ENCODE assay signal across 1 cellular context in the genomic region with DNA sequence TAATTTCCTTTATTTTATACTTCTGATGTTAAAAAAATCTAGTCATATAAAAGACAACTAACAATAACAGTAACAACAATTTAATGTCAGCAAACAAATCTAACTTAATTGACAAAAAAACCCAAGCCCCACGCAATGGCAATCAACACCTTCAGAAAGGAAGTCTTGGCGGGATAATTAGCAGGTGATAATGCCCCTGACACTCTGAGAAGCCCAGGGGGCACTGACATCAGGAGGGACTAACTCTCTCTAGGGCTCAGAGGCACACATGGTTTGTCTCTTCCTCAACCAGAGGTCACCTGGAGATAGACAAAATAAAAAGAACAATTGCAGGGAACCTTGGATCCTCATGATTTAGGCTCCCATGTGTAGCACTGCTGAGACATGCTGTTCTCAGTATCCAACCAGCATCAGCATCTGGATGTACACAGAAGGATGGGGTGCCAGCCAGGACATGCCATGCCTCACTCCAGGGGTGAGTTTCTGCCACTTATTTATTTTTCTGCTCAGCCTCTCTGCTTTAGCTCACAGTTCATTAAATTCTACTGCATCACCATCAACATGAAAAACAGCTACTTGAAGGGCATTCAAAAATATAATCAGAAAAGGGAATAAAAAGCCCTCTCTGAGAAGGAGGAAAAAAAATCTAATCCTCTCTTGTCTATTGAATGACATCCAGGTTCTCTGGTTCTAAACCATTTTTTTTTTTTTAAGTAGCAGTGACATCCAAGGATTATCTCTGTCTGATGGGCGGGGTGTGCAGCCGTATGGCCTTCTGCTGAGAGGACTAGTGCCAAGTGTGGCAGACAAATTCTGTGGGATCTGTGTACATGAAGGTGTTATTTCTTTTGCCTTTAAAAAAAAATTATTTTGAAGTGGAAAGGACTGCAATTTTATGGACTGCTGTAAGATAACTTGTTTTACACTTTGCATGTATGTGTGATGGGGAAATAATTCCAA.
TF ChIP-seq lines count a peak whose summit lies in the region.

No MANE protein-coding gene starts in this region.

TF ChIP-seq in GM23338, 12 proteins besides CTCF, POLR2A, EP300 and RAD21 (continued from another document):
- TF ChIP-seq, protein P1, sequence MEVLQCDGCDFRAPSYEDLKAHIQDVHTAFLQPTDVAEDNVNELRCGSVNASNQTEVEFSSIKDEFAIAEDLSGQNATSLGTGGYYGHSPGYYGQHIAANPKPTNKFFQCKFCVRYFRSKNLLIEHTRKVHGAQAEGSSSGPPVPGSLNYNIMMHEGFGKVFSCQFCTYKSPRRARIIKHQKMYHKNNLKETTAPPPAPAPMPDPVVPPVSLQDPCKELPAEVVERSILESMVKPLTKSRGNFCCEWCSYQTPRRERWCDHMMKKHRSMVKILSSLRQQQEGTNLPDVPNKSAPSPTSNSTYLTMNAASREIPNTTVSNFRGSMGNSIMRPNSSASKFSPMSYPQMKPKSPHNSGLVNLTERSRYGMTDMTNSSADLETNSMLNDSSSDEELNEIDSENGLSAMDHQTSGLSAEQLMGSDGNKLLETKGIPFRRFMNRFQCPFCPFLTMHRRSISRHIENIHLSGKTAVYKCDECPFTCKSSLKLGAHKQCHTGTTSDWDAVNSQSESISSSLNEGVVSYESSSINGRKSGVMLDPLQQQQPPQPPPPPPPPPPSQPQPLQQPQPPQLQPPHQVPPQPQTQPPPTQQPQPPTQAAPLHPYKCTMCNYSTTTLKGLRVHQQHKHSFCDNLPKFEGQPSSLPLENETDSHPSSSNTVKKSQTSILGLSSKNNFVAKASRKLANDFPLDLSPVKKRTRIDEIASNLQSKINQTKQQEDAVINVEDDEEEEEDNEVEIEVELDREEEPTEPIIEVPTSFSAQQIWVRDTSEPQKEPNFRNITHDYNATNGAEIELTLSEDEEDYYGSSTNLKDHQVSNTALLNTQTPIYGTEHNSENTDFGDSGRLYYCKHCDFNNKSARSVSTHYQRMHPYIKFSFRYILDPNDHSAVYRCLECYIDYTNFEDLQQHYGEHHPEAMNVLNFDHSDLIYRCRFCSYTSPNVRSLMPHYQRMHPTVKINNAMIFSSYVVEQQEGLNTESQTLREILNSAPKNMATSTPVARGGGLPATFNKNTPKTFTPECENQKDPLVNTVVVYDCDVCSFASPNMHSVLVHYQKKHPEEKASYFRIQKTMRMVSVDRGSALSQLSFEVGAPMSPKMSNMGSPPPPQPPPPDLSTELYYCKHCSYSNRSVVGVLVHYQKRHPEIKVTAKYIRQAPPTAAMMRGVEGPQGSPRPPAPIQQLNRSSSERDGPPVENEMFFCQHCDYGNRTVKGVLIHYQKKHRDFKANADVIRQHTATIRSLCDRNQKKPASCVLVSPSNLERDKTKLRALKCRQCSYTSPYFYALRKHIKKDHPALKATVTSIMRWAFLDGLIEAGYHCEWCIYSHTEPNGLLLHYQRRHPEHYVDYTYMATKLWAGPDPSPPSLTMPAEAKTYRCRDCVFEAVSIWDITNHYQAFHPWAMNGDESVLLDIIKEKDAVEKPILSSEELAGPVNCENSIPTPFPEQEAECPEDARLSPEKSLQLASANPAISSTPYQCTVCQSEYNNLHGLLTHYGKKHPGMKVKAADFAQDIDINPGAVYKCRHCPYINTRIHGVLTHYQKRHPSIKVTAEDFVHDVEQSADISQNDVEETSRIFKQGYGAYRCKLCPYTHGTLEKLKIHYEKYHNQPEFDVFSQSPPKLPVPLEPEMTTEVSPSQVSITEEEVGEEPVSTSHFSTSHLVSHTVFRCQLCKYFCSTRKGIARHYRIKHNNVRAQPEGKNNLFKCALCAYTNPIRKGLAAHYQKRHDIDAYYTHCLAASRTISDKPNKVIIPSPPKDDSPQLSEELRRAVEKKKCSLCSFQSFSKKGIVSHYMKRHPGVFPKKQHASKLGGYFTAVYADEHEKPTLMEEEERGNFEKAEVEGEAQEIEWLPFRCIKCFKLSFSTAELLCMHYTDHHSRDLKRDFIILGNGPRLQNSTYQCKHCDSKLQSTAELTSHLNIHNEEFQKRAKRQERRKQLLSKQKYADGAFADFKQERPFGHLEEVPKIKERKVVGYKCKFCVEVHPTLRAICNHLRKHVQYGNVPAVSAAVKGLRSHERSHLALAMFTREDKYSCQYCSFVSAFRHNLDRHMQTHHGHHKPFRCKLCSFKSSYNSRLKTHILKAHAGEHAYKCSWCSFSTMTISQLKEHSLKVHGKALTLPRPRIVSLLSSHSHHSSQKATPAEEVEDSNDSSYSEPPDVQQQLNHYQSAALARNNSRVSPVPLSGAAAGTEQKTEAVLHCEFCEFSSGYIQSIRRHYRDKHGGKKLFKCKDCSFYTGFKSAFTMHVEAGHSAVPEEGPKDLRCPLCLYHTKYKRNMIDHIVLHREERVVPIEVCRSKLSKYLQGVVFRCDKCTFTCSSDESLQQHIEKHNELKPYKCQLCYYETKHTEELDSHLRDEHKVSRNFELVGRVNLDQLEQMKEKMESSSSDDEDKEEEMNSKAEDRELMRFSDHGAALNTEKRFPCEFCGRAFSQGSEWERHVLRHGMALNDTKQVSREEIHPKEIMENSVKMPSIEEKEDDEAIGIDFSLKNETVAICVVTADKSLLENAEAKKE (CRISPR knock-in tag; IDR thresholded peaks at IDR 0.05): no peak
- TF ChIP-seq POLR2AphosphoS5 (IDR thresholded peaks at IDR 0.05; ENCODE audit: low read depth): no peak
- TF ChIP-seq ZNF331 (CRISPR knock-in tag; IDR thresholded peaks at IDR 0.05; ENCODE audit: low read depth): no peak
- TF ChIP-seq, protein P2, sequence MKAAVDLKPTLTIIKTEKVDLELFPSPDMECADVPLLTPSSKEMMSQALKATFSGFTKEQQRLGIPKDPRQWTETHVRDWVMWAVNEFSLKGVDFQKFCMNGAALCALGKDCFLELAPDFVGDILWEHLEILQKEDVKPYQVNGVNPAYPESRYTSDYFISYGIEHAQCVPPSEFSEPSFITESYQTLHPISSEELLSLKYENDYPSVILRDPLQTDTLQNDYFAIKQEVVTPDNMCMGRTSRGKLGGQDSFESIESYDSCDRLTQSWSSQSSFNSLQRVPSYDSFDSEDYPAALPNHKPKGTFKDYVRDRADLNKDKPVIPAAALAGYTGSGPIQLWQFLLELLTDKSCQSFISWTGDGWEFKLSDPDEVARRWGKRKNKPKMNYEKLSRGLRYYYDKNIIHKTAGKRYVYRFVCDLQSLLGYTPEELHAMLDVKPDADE (IDR thresholded peaks at IDR 0.05): no peak
- no peak for TF ChIP-seq EZH2phosphoT487 (IDR thresholded peaks at IDR 0.05; ENCODE audit: unreplicated experiment)
- TF ChIP-seq CREB1 (CRISPR knock-in tag; IDR thresholded peaks at IDR 0.05; ENCODE audit: low read depth): no peak
- no peak for TF ChIP-seq NANOG (IDR thresholded peaks at IDR 0.05; ENCODE audit: borderline replicate concordance)
- TF ChIP-seq EZH2 (IDR thresholded peaks at IDR 0.05; ENCODE audit: low read depth, unreplicated experiment): no peak
- TF ChIP-seq, protein P3, sequence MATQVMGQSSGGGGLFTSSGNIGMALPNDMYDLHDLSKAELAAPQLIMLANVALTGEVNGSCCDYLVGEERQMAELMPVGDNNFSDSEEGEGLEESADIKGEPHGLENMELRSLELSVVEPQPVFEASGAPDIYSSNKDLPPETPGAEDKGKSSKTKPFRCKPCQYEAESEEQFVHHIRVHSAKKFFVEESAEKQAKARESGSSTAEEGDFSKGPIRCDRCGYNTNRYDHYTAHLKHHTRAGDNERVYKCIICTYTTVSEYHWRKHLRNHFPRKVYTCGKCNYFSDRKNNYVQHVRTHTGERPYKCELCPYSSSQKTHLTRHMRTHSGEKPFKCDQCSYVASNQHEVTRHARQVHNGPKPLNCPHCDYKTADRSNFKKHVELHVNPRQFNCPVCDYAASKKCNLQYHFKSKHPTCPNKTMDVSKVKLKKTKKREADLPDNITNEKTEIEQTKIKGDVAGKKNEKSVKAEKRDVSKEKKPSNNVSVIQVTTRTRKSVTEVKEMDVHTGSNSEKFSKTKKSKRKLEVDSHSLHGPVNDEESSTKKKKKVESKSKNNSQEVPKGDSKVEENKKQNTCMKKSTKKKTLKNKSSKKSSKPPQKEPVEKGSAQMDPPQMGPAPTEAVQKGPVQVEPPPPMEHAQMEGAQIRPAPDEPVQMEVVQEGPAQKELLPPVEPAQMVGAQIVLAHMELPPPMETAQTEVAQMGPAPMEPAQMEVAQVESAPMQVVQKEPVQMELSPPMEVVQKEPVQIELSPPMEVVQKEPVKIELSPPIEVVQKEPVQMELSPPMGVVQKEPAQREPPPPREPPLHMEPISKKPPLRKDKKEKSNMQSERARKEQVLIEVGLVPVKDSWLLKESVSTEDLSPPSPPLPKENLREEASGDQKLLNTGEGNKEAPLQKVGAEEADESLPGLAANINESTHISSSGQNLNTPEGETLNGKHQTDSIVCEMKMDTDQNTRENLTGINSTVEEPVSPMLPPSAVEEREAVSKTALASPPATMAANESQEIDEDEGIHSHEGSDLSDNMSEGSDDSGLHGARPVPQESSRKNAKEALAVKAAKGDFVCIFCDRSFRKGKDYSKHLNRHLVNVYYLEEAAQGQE (IDR thresholded peaks at IDR 0.05; ENCODE audit: unreplicated experiment): no peak
- no peak for TF ChIP-seq STAT1 (IDR thresholded peaks at IDR 0.05; ENCODE audit: unreplicated experiment)
- no peak for TF ChIP-seq JUNB (IDR thresholded peaks at IDR 0.05; ENCODE audit: unreplicated experiment)
TF ChIP-seq in GM23338: peak in this region for 0.
